ENCODE assay signal across 8 cellular contexts in the genomic region with DNA sequence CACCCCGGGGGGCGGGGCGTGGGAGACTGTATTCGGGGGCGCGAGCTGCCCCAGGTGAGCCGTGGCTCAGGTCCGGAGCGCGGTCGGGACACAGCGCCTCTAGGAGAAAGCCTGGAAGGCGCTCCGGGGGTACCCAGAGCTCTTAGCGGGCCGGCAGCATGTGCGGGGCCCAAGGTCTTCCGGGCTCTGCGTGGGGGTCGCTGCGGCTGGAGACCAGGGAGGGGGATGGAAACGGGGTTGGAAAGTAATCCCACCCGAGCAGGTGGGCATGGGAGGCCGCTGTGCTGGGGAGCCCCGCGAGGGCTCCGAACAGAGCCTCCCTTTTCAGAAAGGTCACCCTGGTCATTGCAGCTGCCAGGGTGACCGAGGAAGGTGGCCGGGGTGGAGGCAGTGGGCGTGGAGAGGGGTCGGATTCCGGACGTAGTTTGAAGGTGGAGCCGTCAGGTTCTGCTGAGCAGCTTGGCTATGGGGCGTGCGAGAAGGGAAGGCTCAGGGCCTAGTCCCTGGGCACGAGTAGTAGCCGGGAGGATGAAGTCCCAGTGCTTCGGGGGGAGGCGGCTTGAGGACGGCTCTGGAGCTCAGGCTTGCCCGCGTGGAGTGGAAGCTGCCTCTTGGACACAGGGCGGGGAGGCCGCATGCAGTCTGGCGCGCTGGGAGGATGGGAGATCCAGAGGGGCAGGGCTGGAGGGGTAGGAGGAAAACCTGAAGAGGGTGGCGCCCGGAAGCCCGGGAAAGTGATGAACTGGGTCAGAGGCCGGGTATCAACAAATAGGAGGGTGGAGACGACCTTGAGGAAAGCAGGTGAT. TPM values are rescaled to one million over a fixed set of nuclear protein-coding genes. Genes with fewer than 3 reads are reported as not detected.
DNase-seq lines count a peak whose midpoint lies in the region; ATAC-seq and TF ChIP-seq lines count a peak whose summit lies in the region.

A gene (plus strand): TSS at position 31 of the 806 bp plus-strand sequence. CDS start 9,510 bp downstream, outside the sequence.

- H3K79me2 ChIP-seq in trophoblast cell (ENCODE audit: control insufficient read depth, insufficient read depth, low read length, poor library complexity): peaks cover 4% of the 10 kb centered on the region

- peak within 1 kb of the TSS; percentile 81 for H2BK120ac ChIP-seq in trophoblast cell (ENCODE audit: insufficient read depth, low read length, poor library complexity)

- peak within 1 kb of the TSS; percentile 75 for H3K4me2 ChIP-seq in trophoblast cell (ENCODE audit: low read length)

- peak within 1 kb of the TSS; percentile 97 for H3K27ac Mint-ChIP-seq in activated naive CD8-positive, alpha-beta T cell treated with anti-CD3 and anti-CD28 coated beads for 36 hours
- peak within 1 kb of the TSS; percentile 99 for H3K27ac Mint-ChIP-seq in type B pancreatic cell

- no peak within 1 kb of the TSS for H3K23ac ChIP-seq in trophoblast cell (ENCODE audit: low read length)

- no peaks in the 10 kb centered on the region for H3K27me3 ChIP-seq in cardiac muscle cell
- no peaks in the 10 kb centered on the region for H3K27me3 ChIP-seq in trophoblast cell (ENCODE audit: insufficient read depth, low read length)

- H3K14ac ChIP-seq in trophoblast cell (ENCODE audit: low read length): peak within 1 kb of the TSS; percentile 93

- peak within 1 kb of the TSS; percentile 96 for H4K91ac ChIP-seq in trophoblast cell (ENCODE audit: low read depth, low read length)

- peak within 1 kb of the TSS; percentile 73 for H3K4ac ChIP-seq in trophoblast cell (ENCODE audit: low read depth, low read length)

- peak within 1 kb of the TSS; percentile 97 for H2AFZ ChIP-seq in trophoblast cell (ENCODE audit: insufficient read depth, low read length, poor library complexity)

- peak within 1 kb of the TSS; percentile 97 for H4K12ac ChIP-seq in trophoblast cell (ENCODE audit: low read depth, low read length)

- peak within 1 kb of the TSS; percentile 95 for H4K8ac ChIP-seq in trophoblast cell (ENCODE audit: low read depth, low read length)

- peak within 1 kb of the TSS; percentile 91 for H3K27ac ChIP-seq in cardiac muscle cell
- H3K27ac ChIP-seq in trophoblast cell (ENCODE audit: low read depth, low read length): peak within 1 kb of the TSS; percentile 90

- no CpG with 5 or more reads among the region's 52 CpGs for WGBS in trophoblast cell (ENCODE audit: extremely low coverage, insufficient coverage, insufficient read length)

- H3K4me1 Mint-ChIP-seq in activated naive CD8-positive, alpha-beta T cell treated with anti-CD3 and anti-CD28 coated beads for 36 hours: peaks cover 24% of the 10 kb centered on the region
- peaks cover 5% of the 10 kb centered on the region for H3K4me1 Mint-ChIP-seq in type B pancreatic cell (ENCODE audit: unreplicated experiment)

- DNase-seq in GM12864 (ENCODE audit: low read depth): peak; percentile 65
- DNase-seq in NCI-H1092 (lab: John Stamatoyannopoulos, UW): peak; percentile 41
- DNase-seq in SKM-1 (lab: John Stamatoyannopoulos, UW; ENCODE audit: unreplicated experiment): peak; percentile 78
- peak; percentile 80 for DNase-seq in activated naive CD8-positive, alpha-beta T cell treated with anti-CD3 and anti-CD28 coated beads for 36 hours
- DNase-seq in cardiac muscle cell (ENCODE audit: low read depth in 1 of 2, low spot score in 1 of 2): peak; percentile 86 to 87
- DNase-seq in trophoblast cell: peak; percentile 93 to 94
- peak; percentile 84 for DNase-seq in type B pancreatic cell (ENCODE audit: extremely low spot score, unreplicated experiment)

- peak within 1 kb of the TSS; percentile 79 for H2BK5ac ChIP-seq in trophoblast cell (ENCODE audit: low read depth, low read length, poor library complexity)

- peak; percentile 73 for ATAC-seq in HG02610 (IDR thresholded peaks at IDR 0.05; ENCODE audit: unreplicated experiment)

- H3K4me1 ChIP-seq in cardiac muscle cell (ENCODE audit: low read depth) (peaks cover 15% of the 10 kb centered on the region), trophoblast cell (ENCODE audit: control insufficient read depth in 1 of 2, insufficient read depth in 2 of 2, low read length in 2 of 2) (no peaks in the 10 kb centered on the region)

- peaks cover 6% of the 10 kb centered on the region for H3K9me3 Mint-ChIP-seq in activated naive CD8-positive, alpha-beta T cell treated with anti-CD3 and anti-CD28 coated beads for 36 hours
- H3K9me3 Mint-ChIP-seq in type B pancreatic cell: peaks cover 13% of the 10 kb centered on the region

- no peaks in the 10 kb centered on the region for H3K27me3 Mint-ChIP-seq in activated naive CD8-positive, alpha-beta T cell treated with anti-CD3 and anti-CD28 coated beads for 36 hours
- no peaks in the 10 kb centered on the region for H3K27me3 Mint-ChIP-seq in type B pancreatic cell

- TF ChIP-seq CTCF in GM12864 (IDR thresholded peaks at IDR 0.05; ENCODE audit: low read depth, low read length, missing control alignments) (no peak), cardiac muscle cell (IDR thresholded peaks at IDR 0.05; ENCODE audit: low read depth, low read length) (peak; percentile 71), type B pancreatic cell (conservative IDR thresholded peaks at IDR 0.05) (no peak)

- peak within 1 kb of the TSS; percentile 92 for H3K18ac ChIP-seq in trophoblast cell (ENCODE audit: low read length)

- H3K79me1 ChIP-seq in trophoblast cell (ENCODE audit: low read length): peaks cover 7% of the 10 kb centered on the region

- no peak within 1 kb of the TSS for H2AK5ac ChIP-seq in trophoblast cell (ENCODE audit: low read length)

- H3K9me3 ChIP-seq in cardiac muscle cell (ENCODE audit: low read depth) (no peaks in the 10 kb centered on the region), trophoblast cell (ENCODE audit: insufficient read depth, low read depth, low read length) (no peaks in the 10 kb centered on the region)

- H2BK12ac ChIP-seq in trophoblast cell (ENCODE audit: low read length): no peak within 1 kb of the TSS

- H3K4me3 Mint-ChIP-seq in activated naive CD8-positive, alpha-beta T cell treated with anti-CD3 and anti-CD28 coated beads for 36 hours: peak within 1 kb of the TSS; percentile 90
- H3K4me3 Mint-ChIP-seq in type B pancreatic cell: peak within 1 kb of the TSS; percentile 97

- peak within 1 kb of the TSS; percentile 86 for H3K9ac ChIP-seq in trophoblast cell (ENCODE audit: low read length)

- no peaks in the 10 kb centered on the region for H3K36me3 ChIP-seq in cardiac muscle cell
- H3K36me3 ChIP-seq in trophoblast cell (ENCODE audit: control insufficient read depth in 1 of 2, insufficient read depth in 2 of 2, low read length in 2 of 2): no peaks in the 10 kb centered on the region

- H3K4me3 ChIP-seq in GM12864 (ENCODE audit: low read depth, low read length): peak within 1 kb of the TSS; percentile 80
- H3K4me3 ChIP-seq in cardiac muscle cell: peak within 1 kb of the TSS; percentile 61
- H3K4me3 ChIP-seq in trophoblast cell (ENCODE audit: low read depth, low read length): peak within 1 kb of the TSS; percentile 80

- peaks cover 8% of the 10 kb centered on the region for H3K36me3 Mint-ChIP-seq in activated naive CD8-positive, alpha-beta T cell treated with anti-CD3 and anti-CD28 coated beads for 36 hours
- peaks cover 7% of the 10 kb centered on the region for H3K36me3 Mint-ChIP-seq in type B pancreatic cell

RNA-seq across cellular contexts. Expression of the gene that starts here (rescaled TPM):
- total RNA-seq in activated naive CD8-positive, alpha-beta T cell treated with anti-CD3 and anti-CD28 coated beads for 36 hours: 1 to 10 TPM; 8.9 to 9.9 TPM
- total RNA-seq in cardiac muscle cell: 16.3 and 17.2 TPM in 2 replicates
- polyA plus RNA-seq in cardiac muscle cell: 21.7 and 26.8 TPM in 2 replicates
- polyA plus RNA-seq in trophoblast cell (2013): 8.7 TPM in 2 replicates
- 15.3 and 17.4 TPM in 2 replicates for total RNA-seq in type B pancreatic cell (ENCODE audit: low replicate concordance)

Comparison
In these comparisons a context has a peak if more than half of its experiments do, and no peak if none do; other contexts are left out.
1. Peak in every context shown above with its lines: DNase-seq, ATAC-seq, H3K4me3 ChIP-seq and H3K27ac ChIP-seq.
2. DNase-seq: peak in every context shown above with its lines; median percentile 94 in trophoblast cell; 86 in cardiac muscle cell; 84 in type B pancreatic cell; 80 in activated naive CD8-positive, alpha-beta T cell treated with anti-CD3 and anti-CD28 coated beads for 36 hours; 78 in SKM-1; 65 in GM12864; 41 in NCI-H1092.